Comparison of ENCODE assay signal across 24 cellular contexts in the genomic region with DNA sequence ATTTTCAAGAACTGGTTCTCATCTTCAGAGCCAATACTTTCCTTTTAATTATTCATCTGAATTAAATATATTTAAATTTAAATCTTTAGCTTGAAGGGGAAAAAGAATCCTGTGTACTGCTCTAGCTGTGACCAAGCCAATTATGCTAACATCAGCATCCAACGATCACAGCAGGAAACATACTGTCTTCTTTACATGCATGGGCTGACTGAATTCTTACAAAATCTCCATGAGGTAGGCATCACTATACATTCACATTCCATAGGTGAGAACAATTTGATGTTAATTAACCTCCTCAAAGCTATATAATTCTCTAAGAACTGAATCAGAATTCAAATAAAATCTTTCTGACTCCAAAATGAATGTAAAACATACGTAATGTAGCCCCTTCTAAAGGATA.
"Had no signal": no experiment of that assay in that cellular context is flagged by ENCODE, and none has a peak within 500 bp of the region (broad histone marks: within the 10 kb centered on the region; RNA-seq: fewer than 3 reads in every experiment).

No MANE protein-coding gene starts in this region.

- H3K27ac ChIP-seq: brain microvascular endothelial cell, cardiac muscle cell had no signal

- H3K4me3 Mint-ChIP-seq: activated CD4-positive, alpha-beta memory T cell treated with anti-CD3 and anti-CD28 coated beads, Interleukin-2, amount 10 ng/mL, durations not matched to agents 7 days and 5 days; activated naive CD4-positive, alpha-beta T cell treated with anti-CD3 and anti-CD28 coated beads for 36 hours; activated naive CD8-positive, alpha-beta T cell treated with anti-CD3 and anti-CD28 coated beads for 36 hours; activated T-helper 17 cell treated with anti-CD3 and anti-CD28 coated beads, Interleukin-2, amount 50 U/mL, for 72 hours; T-cell had no signal

- H3K4me3 ChIP-seq: cardiac muscle cell had no signal

- H3K27me3 Mint-ChIP-seq: activated CD4-positive, alpha-beta memory T cell treated with anti-CD3 and anti-CD28 coated beads, Interleukin-2, amount 10 ng/mL, durations not matched to agents 7 days and 5 days; T-cell had no signal

- H3K27ac Mint-ChIP-seq: activated CD4-positive, alpha-beta memory T cell treated with anti-CD3 and anti-CD28 coated beads, Interleukin-2, amount 10 ng/mL, durations not matched to agents 7 days and 5 days; activated naive CD4-positive, alpha-beta T cell treated with anti-CD3 and anti-CD28 coated beads for 36 hours; activated naive CD8-positive, alpha-beta T cell treated with anti-CD3 and anti-CD28 coated beads for 36 hours; activated T-helper 17 cell treated with anti-CD3 and anti-CD28 coated beads, Interleukin-2, amount 50 U/mL, for 72 hours; T-cell had no signal

- H3K9me3 Mint-ChIP-seq: activated naive CD4-positive, alpha-beta T cell treated with anti-CD3 and anti-CD28 coated beads for 36 hours; activated naive CD8-positive, alpha-beta T cell treated with anti-CD3 and anti-CD28 coated beads for 36 hours had no signal

- ATAC-seq: activated T-helper 17 cell treated with anti-CD3 and anti-CD28 coated beads, Interleukin-2, amount 50 U/mL, for 72 hours; PC-3; T-cell had no signal

- H3K36me3 ChIP-seq: brain microvascular endothelial cell, cardiac muscle cell had no signal

- H3K27me3 ChIP-seq: brain microvascular endothelial cell had no signal

- H3K36me3 Mint-ChIP-seq: activated naive CD8-positive, alpha-beta T cell treated with anti-CD3 and anti-CD28 coated beads for 36 hours; T-cell had no signal

- DNase-seq: activated CD4-positive, alpha-beta memory T cell treated with anti-CD3 and anti-CD28 coated beads, Interleukin-2, amount 10 ng/mL, durations not matched to agents 7 days and 5 days; activated CD4-positive, alpha-beta T cell treated with anti-CD3 and anti-CD28 coated beads, Interleukin-2, amount 50 U/mL, for 1 hour; activated CD4-positive, CD25-positive, alpha-beta regulatory T cell; activated gamma-delta T cell; activated naive CD4-positive, alpha-beta T cell treated with anti-CD3 and anti-CD28 coated beads for 36 hours; activated naive CD8-positive, alpha-beta T cell treated with anti-CD3 and anti-CD28 coated beads for 36 hours; activated T-cell treated with anti-CD3 and anti-CD28 coated beads for 4 hours; activated T-cell treated with anti-CD3 and anti-CD28 coated beads, Interleukin-2, amount 50 U/mL, for 48 hours; brain microvascular endothelial cell; KG1; NCI-H1092; NCI-H1417; NCI-H1930; NCI-H2171; NCI-H226; NCI-H526; NCI-H82; PC-3; SHP77 treated with DMSO at 0.1 percent for 48 hours; T-cell; T-helper 2 cell; T1000 had no signal

- H3K4me1 Mint-ChIP-seq: activated CD4-positive, alpha-beta memory T cell treated with anti-CD3 and anti-CD28 coated beads, Interleukin-2, amount 10 ng/mL, durations not matched to agents 7 days and 5 days; activated naive CD8-positive, alpha-beta T cell treated with anti-CD3 and anti-CD28 coated beads for 36 hours; activated T-helper 17 cell treated with anti-CD3 and anti-CD28 coated beads, Interleukin-2, amount 50 U/mL, for 72 hours; T-cell had no signal
